ENCODE assay signal across 16 cellular contexts in the genomic region with DNA sequence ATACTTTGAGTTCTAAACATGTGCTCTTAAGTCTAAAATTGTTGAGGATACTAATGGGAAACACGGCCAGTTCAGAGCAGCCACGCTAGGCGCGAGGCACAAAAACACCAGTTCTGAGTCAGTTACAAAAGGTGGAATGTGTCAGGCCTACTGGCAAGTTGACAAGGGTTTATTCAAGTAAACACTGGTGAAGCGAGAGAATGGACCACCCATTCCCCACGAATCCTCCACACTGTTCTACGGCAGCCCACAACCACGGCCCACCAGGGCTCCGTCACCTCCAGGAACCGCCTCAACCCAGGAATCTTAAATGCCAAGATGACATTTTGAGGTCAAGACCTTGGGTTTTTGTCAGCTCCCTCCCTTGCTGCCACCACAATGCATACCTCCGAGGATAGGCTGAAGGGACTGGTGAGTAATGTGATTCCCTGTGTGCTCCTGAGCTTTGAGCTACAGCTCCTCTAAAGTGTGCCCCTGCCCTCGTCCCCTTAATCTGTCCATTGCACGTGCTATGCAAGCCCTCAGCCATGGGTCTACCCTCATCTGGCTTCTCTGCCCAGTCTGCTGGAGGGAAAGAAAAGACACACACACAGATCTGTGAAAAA. TPM values are rescaled to one million over a fixed set of nuclear protein-coding genes. Genes with fewer than 3 reads are reported as not detected.
DNase-seq lines count a peak whose midpoint lies in the region; ATAC-seq and TF ChIP-seq lines count a peak whose summit lies in the region.
"Had no signal": no experiment of that assay in that cellular context is flagged by ENCODE, and none has a peak within 500 bp of the region (broad histone marks: within the 10 kb centered on the region; RNA-seq: fewer than 3 reads in every experiment).

No MANE protein-coding gene starts in this region.

- H3K27me3 Mint-ChIP-seq in glutamatergic neuron (ENCODE audit: unreplicated experiment) = peaks cover 14% of the 10 kb centered on the region

- H3K27me3 ChIP-seq in spleen (replicated peaks in 1 of 7) = no peaks in the 10 kb centered on the region
- H3K27me3 ChIP-seq: upper lobe of right lung had no signal

- H3K4me3 Mint-ChIP-seq in glutamatergic neuron (ENCODE audit: unreplicated experiment) = no peak overlapping the region

- intact Hi-C loops in Right ventricle myocardium superior (cut with DNase I) (no loop called here), cardiac septum (cut with DNase I) (no loop called here), spleen (cut with DNase I; ENCODE audit: low total_unique reads) (no loop called here)

- no peak overlapping the region for H3K4me3 ChIP-seq in astrocyte of the spinal cord (ENCODE audit: low read depth, low read length)
- H3K4me3 ChIP-seq in spleen = no peak overlapping the region
- H3K4me3 ChIP-seq: smooth muscle cell, upper lobe of right lung had no signal

- peaks cover 0 to 100% (median 80%) of the 10 kb centered on the region in 6 donors for H3K36me3 ChIP-seq in spleen

- TF ChIP-seq POLR2A in spleen (IDR thresholded peaks at IDR 0.05) = no peak

- H3K9me3 Mint-ChIP-seq in glutamatergic neuron (ENCODE audit: unreplicated experiment) = peaks cover 16% of the 10 kb centered on the region
- H3K9me3 Mint-ChIP-seq: activated naive CD4-positive, alpha-beta T cell treated with anti-CD3 and anti-CD28 coated beads, Interleukin-2, amount 50 U/mL, for 72 hours had no signal

- peaks cover 0 to 14% (median 1%) of the 10 kb centered on the region in 6 donors for H3K4me1 ChIP-seq in spleen
- H3K4me1 ChIP-seq: upper lobe of right lung had no signal

- H3K27ac ChIP-seq in spleen = no peak overlapping the region
- H3K27ac ChIP-seq: C4-2B, upper lobe of right lung had no signal

- 93 to 95% (median 94%) methylated on average over 13 of the region's 13 CpGs for WGBS in spleen, 5 donors

- H3K9me3 ChIP-seq in spleen = no peaks in the 10 kb centered on the region
- H3K9me3 ChIP-seq: upper lobe of right lung had no signal

- H3K36me3 Mint-ChIP-seq in glutamatergic neuron (ENCODE audit: unreplicated experiment) = peaks cover 6% of the 10 kb centered on the region
- H3K36me3 Mint-ChIP-seq: activated naive CD4-positive, alpha-beta T cell treated with anti-CD3 and anti-CD28 coated beads, Interleukin-2, amount 50 U/mL, for 72 hours had no signal

- H3K4me1 Mint-ChIP-seq in glutamatergic neuron (ENCODE audit: low read depth, unreplicated experiment) = peaks cover 14% of the 10 kb centered on the region

- no peak for ATAC-seq in Right ventricle myocardium superior (ENCODE audit: poor library complexity)
- ATAC-seq: activated naive CD4-positive, alpha-beta T cell treated with anti-CD3 and anti-CD28 coated beads, Interleukin-2, amount 50 U/mL, for 72 hours; upper lobe of right lung had no signal

- no peak for TF ChIP-seq CTCF in astrocyte of the spinal cord (IDR thresholded peaks at IDR 0.05; ENCODE audit: low read depth, low read length)
- no peak for TF ChIP-seq CTCF in glutamatergic neuron (IDR thresholded peaks at IDR 0.05; ENCODE audit: partially characterized antibody, unreplicated experiment)
- TF ChIP-seq CTCF in spleen (IDR thresholded peaks at IDR 0.05 in 8 of 11, conservative IDR thresholded peaks at IDR 0.05 in 3 of 11) = no peak

- peak overlapping the region; percentile 48 for H3K27ac Mint-ChIP-seq in glutamatergic neuron (ENCODE audit: unreplicated experiment)

- peak; percentile 10 for DNase-seq in Right ventricle myocardium superior
- DNase-seq in cardiac septum (ENCODE audit: low spot score) = no peak
- peak; percentile 65 for DNase-seq in astrocyte of the spinal cord (ENCODE audit: low read depth, low spot score)
- no peak for DNase-seq in glutamatergic neuron
- DNase-seq in spleen = peak; percentile 38
- no peak for DNase-seq in activated CD4-positive, alpha-beta T cell treated with anti-CD3 and anti-CD28 coated beads for 1 hour
- DNase-seq in activated CD4-positive, alpha-beta T cell treated with anti-CD3 and anti-CD28 coated beads, Interleukin-2, amount 50 U/mL, for 48 hours = no peak
- no peak for DNase-seq in activated CD4-positive, alpha-beta T cell treated with anti-CD3 and anti-CD28 coated beads for 48 hours
- DNase-seq: H7; NCI-H1694; SHP77; stimulated activated naive CD4-positive, alpha-beta T cell; upper lobe of right lung had no signal

- in situ Hi-C loops in astrocyte of the spinal cord (cut with HindIII; ENCODE audit: low sequenced_read_pairs) = no loop called here

RNA-seq across cellular contexts. Expression of gene TRAP1, which starts 28.5 kb away (rescaled TPM):
- total RNA-seq in Right ventricle myocardium superior (146 TPM), cardiac septum (78.6 TPM), glutamatergic neuron (ENCODE audit: unreplicated experiment) (97.3 TPM), spleen (10 to 100 TPM; 33.7 to 77.5 (median 53.7) TPM)
- 10 to 100 TPM; 43.4 to 97.1 (median 49.8) TPM for polyA plus RNA-seq in spleen

Comparison
In these comparisons a context has a peak if more than half of its experiments do, and no peak if none do; other contexts are left out.
1. DNase-seq: peak in Right ventricle myocardium superior (single experiment), astrocyte of the spinal cord (single experiment) and spleen (single experiment); none in cardiac septum (single experiment), glutamatergic neuron (single experiment), activated CD4-positive, alpha-beta T cell treated with anti-CD3 and anti-CD28 coated beads for 1 hour (single experiment), activated CD4-positive, alpha-beta T cell treated with anti-CD3 and anti-CD28 coated beads, Interleukin-2, amount 50 U/mL, for 48 hours (0 of 2) and activated CD4-positive, alpha-beta T cell treated with anti-CD3 and anti-CD28 coated beads for 48 hours (single experiment).